In the genomic region with DNA sequence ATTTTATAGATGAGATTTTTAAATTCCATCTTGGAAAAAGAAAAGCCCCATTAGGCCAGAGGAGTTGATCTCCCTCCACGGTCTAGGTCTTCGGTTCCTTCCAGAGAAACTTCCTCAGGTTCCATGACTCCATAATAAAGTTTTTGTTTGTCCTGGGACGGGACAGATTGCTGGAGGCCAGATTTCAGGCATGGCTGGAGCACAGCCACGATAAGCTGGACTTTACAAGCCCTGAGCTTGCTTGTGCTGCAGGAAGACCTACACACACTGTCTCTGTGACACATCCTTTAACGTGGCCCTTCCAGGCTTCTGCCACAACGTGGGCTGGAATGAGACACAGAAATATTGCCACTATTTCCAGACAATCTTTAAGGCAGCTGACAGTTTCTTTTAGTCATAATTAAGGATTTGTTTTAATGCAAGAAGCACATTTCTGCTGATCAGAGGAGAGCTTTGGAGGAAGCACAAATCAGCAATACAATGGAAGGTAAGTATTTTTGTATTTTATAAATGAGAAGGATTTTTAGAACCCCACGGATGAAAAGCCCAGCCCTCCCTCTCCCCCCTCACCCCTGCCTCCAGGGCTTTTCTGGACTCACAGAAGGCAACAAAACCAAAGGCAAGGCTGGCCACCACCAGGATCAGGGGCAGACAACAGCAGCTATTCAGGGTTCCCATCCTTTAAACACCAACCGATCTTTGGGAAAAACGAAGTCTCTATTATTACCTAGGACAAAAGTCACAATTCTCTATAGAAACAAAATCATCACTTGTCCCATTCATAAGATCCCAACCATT, we compare ENCODE assay signal across 12 cellular contexts. TPM values are rescaled to one million over a fixed set of nuclear protein-coding genes. Genes with fewer than 3 reads are reported as not detected.
A peak's percentile ranks its signal among the peaks of the same experiment; 100 is the strongest.
DNase-seq lines count a peak whose midpoint lies in the region; ATAC-seq, FAIRE-seq and TF ChIP-seq lines count a peak whose summit lies in the region.
"Had no signal": no experiment of that assay in that cellular context is flagged by ENCODE, and none has a peak within 500 bp of the region (broad histone marks: within the 10 kb centered on the region; RNA-seq: fewer than 3 reads in every experiment).

No MANE protein-coding gene starts in this region.

- TF ChIP-seq POLR2A in H54 (IDR thresholded peaks at IDR 0.05; ENCODE audit: low read depth, low read length) = no peak

- peak overlapping the region; percentile 87 for H3K4me2 ChIP-seq in smooth muscle cell

- H3K4me3 ChIP-seq in HEK293 (ENCODE audit: low read depth, low read length) (no peak overlapping the region), smooth muscle cell (peak overlapping the region; percentile 27)
- H3K4me3 ChIP-seq: lung had no signal

- peaks cover 58% of the 10 kb centered on the region for H3K4me1 ChIP-seq in HEK293 (ENCODE audit: control insufficient read depth, insufficient read depth, low read length)
- H3K4me1 ChIP-seq in smooth muscle cell (ENCODE audit: low read depth) = peaks cover 79% of the 10 kb centered on the region

- CTCF ChIA-PET in HEK293 (lab: Yijun Ruan, JAX) = interaction anchor here (0.7 to 1.9 kb wide), 3 partner anchors 9 to 106 kb away, joined by 3 to 4 read pairs (median 3); no protein-coding TSS in a partner anchor

- peaks cover 91% of the 10 kb centered on the region for H4K20me1 ChIP-seq in smooth muscle cell (ENCODE audit: low read depth)

- 9% methylated on average over 9 of the region's 9 CpGs for WGBS in smooth muscle cell (ENCODE audit: low lambda C conversion rate)

- peak overlapping the region; percentile 29 for H3K9ac ChIP-seq in smooth muscle cell (ENCODE audit: low read depth)

- FAIRE-seq in H54 (lab: Jason Lieb, UNC) = no peak

- no peaks in the 10 kb centered on the region for H3K27me3 ChIP-seq in smooth muscle cell (ENCODE audit: low read depth)

- H3K36me3 ChIP-seq in HEK293 (ENCODE audit: control insufficient read depth in 2 of 2, insufficient read depth in 1 of 2, low read length in 2 of 2) (peaks cover 0 to 22% of the 10 kb centered on the region in 2 experiments; a peak in 1 of 3 replicates), smooth muscle cell (ENCODE audit: low read depth) (no peaks in the 10 kb centered on the region)

- no peaks in the 10 kb centered on the region for H3K9me3 ChIP-seq in HEK293 (ENCODE audit: control insufficient read depth, insufficient read depth, low read depth, low read length)
- no peaks in the 10 kb centered on the region for H3K9me3 ChIP-seq in smooth muscle cell (replicated peaks; ENCODE audit: low read depth)
- H3K9me3 ChIP-seq: HAP-1 had no signal

- H3F3A ChIP-seq in smooth muscle cell (ENCODE audit: low read depth) = peaks cover 18% of the 10 kb centered on the region

- POLR2A ChIA-PET in HEK293 (lab: Yijun Ruan, JAX) = interaction anchor here (0.5 kb wide), 1 partner anchor 165 kb away, joined by 4 read pairs; no protein-coding TSS in a partner anchor

- no peak for ATAC-seq in HG03097 (IDR thresholded peaks at IDR 0.05; ENCODE audit: low FRiP score, unreplicated experiment)
- ATAC-seq: T-cell had no signal

- TF ChIP-seq CTCF in HEK293 (tag by site-specific recombination; IDR thresholded peaks at IDR 0.05) (no peak), smooth muscle cell (IDR thresholded peaks at IDR 0.05; ENCODE audit: borderline replicate concordance, insufficient read depth, poor library complexity, severe bottlenecking) (no peak)

- peaks cover 94% of the 10 kb centered on the region for H3K79me2 ChIP-seq in smooth muscle cell (ENCODE audit: low read depth)

- no peak overlapping the region for H2AFZ ChIP-seq in smooth muscle cell (ENCODE audit: low read depth)

- no peak for DNase-seq in caudate nucleus (lab: John Stamatoyannopoulos, UW)
- peak; percentile 81 for DNase-seq in islet precursor cell
- DNase-seq in smooth muscle cell (lab: John Stamatoyannopoulos, UW; ENCODE audit: unreplicated experiment) = no peak
- no peak for DNase-seq in stimulated activated CD4-positive, alpha-beta T cell treated with anti-CD3 and anti-CD28 coated beads, Interleukin-4, amount 100 ng/mL, for 24 hours
- no peak for DNase-seq in H54 (ENCODE audit: insufficient read length, low spot score)
- no peak for DNase-seq in SKM-1 (lab: John Stamatoyannopoulos, UW; ENCODE audit: unreplicated experiment)
- DNase-seq: activated naive CD8-positive, alpha-beta T cell treated with anti-CD3 and anti-CD28 coated beads, Interleukin-2, amount 10 ng/mL, durations not matched to agents 7 days and 5 days; T-cell had no signal

- 0 out of 2 replicates have a peak overlapping the region, but pooled peaks have one; percentile 4 for H3K27ac ChIP-seq in HEK293 (ENCODE audit: extremely low read depth, low read depth, low read length)
- H3K27ac ChIP-seq in caudate nucleus (ENCODE audit: low read depth, low read length) = peak overlapping the region; percentile 84
- H3K27ac ChIP-seq in smooth muscle cell (ENCODE audit: low read depth) = peak overlapping the region; percentile 74

TF ChIP-seq in HEK293, 187 proteins besides CTCF, POLR2A, EP300 and RAD21:
- TF ChIP-seq SP2 (tag by site-specific recombination; IDR thresholded peaks at IDR 0.05) (no peak), SP7 (tag by site-specific recombination; IDR thresholded peaks at IDR 0.05) (no peak), GFI1B (tag by site-specific recombination; IDR thresholded peaks at IDR 0.05) (no peak), ZBTB17 (tag by site-specific recombination; IDR thresholded peaks at IDR 0.05) (peak; percentile 83), ZNF174 (tag by site-specific recombination; IDR thresholded peaks at IDR 0.05) (no peak), ZNF529 (tag by site-specific recombination; IDR thresholded peaks at IDR 0.05; ENCODE audit: insufficient replicate concordance) (no peak), SCRT2 (tag by site-specific recombination; IDR thresholded peaks at IDR 0.05) (no peak), TRIM28 (IDR thresholded peaks at IDR 0.05; ENCODE audit: borderline replicate concordance, low read length) (no peak), KLF8 (tag by site-specific recombination; IDR thresholded peaks at IDR 0.05) (no peak), YY1 (tag by site-specific recombination; IDR thresholded peaks at IDR 0.05) (no peak), ZSCAN23 (tag by site-specific recombination; IDR thresholded peaks at IDR 0.05) (no peak)
- TF ChIP-seq, protein P1, sequence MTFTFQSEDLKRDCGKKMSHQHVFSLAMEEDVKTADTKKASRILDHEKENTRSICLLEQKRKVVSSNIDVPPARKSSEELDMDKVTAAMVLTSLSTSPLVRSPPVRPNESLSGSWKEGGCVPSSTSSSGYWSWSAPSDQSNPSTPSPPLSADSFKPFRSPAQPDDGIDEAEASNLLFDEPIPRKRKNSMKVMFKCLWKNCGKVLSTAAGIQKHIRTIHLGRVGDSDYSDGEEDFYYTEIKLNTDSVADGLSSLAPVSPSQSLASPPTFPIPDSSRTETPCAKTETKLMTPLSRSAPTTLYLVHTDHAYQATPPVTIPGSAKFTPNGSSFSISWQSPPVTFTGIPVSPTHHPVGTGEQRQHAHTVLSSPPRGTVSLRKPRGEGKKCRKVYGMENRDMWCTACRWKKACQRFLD (tag by site-specific recombination; IDR thresholded peaks at IDR 0.05) = no peak
- TF ChIP-seq, protein P2, sequence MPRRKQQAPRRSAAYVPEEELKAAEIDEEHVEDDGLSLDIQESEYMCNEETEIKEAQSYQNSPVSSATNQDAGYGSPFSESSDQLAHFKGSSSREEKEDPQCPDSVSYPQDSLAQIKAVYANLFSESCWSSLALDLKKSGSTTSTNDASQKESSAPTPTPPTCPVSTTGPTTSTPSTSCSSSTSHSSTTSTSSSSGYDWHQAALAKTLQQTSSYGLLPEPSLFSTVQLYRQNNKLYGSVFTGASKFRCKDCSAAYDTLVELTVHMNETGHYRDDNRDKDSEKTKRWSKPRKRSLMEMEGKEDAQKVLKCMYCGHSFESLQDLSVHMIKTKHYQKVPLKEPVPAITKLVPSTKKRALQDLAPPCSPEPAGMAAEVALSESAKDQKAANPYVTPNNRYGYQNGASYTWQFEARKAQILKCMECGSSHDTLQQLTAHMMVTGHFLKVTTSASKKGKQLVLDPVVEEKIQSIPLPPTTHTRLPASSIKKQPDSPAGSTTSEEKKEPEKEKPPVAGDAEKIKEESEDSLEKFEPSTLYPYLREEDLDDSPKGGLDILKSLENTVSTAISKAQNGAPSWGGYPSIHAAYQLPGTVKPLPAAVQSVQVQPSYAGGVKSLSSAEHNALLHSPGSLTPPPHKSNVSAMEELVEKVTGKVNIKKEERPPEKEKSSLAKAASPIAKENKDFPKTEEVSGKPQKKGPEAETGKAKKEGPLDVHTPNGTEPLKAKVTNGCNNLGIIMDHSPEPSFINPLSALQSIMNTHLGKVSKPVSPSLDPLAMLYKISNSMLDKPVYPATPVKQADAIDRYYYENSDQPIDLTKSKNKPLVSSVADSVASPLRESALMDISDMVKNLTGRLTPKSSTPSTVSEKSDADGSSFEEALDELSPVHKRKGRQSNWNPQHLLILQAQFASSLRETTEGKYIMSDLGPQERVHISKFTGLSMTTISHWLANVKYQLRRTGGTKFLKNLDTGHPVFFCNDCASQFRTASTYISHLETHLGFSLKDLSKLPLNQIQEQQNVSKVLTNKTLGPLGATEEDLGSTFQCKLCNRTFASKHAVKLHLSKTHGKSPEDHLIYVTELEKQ (tag by site-specific recombination; IDR thresholded peaks at IDR 0.05; ENCODE audit: borderline replicate concordance) = no peak
- TF ChIP-seq, protein P3, sequence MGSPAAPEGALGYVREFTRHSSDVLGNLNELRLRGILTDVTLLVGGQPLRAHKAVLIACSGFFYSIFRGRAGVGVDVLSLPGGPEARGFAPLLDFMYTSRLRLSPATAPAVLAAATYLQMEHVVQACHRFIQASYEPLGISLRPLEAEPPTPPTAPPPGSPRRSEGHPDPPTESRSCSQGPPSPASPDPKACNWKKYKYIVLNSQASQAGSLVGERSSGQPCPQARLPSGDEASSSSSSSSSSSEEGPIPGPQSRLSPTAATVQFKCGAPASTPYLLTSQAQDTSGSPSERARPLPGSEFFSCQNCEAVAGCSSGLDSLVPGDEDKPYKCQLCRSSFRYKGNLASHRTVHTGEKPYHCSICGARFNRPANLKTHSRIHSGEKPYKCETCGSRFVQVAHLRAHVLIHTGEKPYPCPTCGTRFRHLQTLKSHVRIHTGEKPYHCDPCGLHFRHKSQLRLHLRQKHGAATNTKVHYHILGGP (tag by site-specific recombination; IDR thresholded peaks at IDR 0.05) = no peak
- TF ChIP-seq, protein P4, sequence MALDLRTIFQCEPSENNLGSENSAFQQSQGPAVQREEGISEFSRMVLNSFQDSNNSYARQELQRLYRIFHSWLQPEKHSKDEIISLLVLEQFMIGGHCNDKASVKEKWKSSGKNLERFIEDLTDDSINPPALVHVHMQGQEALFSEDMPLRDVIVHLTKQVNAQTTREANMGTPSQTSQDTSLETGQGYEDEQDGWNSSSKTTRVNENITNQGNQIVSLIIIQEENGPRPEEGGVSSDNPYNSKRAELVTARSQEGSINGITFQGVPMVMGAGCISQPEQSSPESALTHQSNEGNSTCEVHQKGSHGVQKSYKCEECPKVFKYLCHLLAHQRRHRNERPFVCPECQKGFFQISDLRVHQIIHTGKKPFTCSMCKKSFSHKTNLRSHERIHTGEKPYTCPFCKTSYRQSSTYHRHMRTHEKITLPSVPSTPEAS (tag by site-specific recombination; IDR thresholded peaks at IDR 0.05) = peak; percentile 24; the same call in 1 of the 2 replicates

RNA-seq across cellular contexts. Expression of a gene that starts 6.5 kb away (rescaled TPM):
- 38.6 and 49.9 TPM in 2 replicates for total RNA-seq in smooth muscle cell
- polyA plus RNA-seq in smooth muscle cell = 69.5 and 79.8 TPM in 2 replicates

Comparison
In these comparisons a context has a peak if more than half of its experiments do, and no peak if none do; other contexts are left out.
1. H3K27ac ChIP-seq: peak in every context shown above with its lines; median percentile 84 in caudate nucleus; 74 in smooth muscle cell; 4 in HEK293.